ENCODE assay signal across 22 cellular contexts in the genomic region with DNA sequence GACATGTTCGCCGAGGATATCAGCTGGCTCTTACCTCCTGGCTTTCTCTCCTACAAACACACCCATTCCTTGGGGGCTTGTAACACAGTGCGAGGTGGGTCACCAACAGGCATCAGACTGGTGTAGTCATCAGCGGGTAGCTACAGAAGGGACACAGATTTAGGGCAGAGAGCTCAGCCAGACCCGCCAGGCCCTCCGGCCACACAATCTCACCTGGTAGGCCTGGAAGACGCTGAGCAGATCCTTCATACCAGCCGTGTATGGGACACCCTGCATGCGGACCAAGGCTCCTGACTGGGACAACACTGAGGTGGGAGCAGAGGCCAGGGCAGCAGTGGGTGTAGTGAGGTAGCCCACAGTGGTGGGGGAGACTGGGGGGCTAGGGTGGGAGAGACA. TPM values are rescaled to one million over a fixed set of nuclear protein-coding genes. Genes with fewer than 3 reads are reported as not detected.
"Had no signal": no experiment of that assay in that cellular context is flagged by ENCODE, and none has a peak within 500 bp of the region (broad histone marks: within the 10 kb centered on the region; RNA-seq: fewer than 3 reads in every experiment).

No MANE protein-coding gene starts in this region.

- H3K27ac ChIP-seq: adrenal gland, ascending aorta, brain microvascular endothelial cell, neutrophil, pancreas, tibial artery, WERI-Rb-1 had no signal

- ATAC-seq: activated CD4-positive, alpha-beta T cell treated with anti-CD3 and anti-CD28 coated beads for 36 hours; esophagus mucosa; natural killer cell treated with Interleukin-12 subunit alpha and Interleukin-12 subunit beta and Interleukin-15 and Interleukin-18, amount 100 ng/mL, for 72 hours; pancreas had no signal

- H3K4me3 Mint-ChIP-seq: activated CD4-positive, alpha-beta T cell treated with anti-CD3 and anti-CD28 coated beads for 36 hours; activated naive CD4-positive, alpha-beta T cell treated with anti-CD3 and anti-CD28 coated beads, Interleukin-2, amount 50 U/mL, for 24 hours; natural killer cell treated with Interleukin-12 subunit alpha and Interleukin-12 subunit beta and Interleukin-15 and Interleukin-18, amount 100 ng/mL, for 72 hours; stimulated activated naive CD8-positive, alpha-beta T cell treated with anti-CD3 and anti-CD28 coated beads, Interleukin-15, Interleukin-2, amounts not matched to agents 100 ng/mL and 50 ng/mL, for 24 hours; T-helper 2 cell treated with Interferon-gamma antibody and Interleukin-4, amounts not matched to agents 5 μg/mL and 100 μg/mL, for 36 hours had no signal

- H3K36me3 ChIP-seq: brain microvascular endothelial cell had no signal

- H3K9me3 Mint-ChIP-seq: activated naive CD4-positive, alpha-beta T cell treated with anti-CD3 and anti-CD28 coated beads, Interleukin-2, amount 50 U/mL, for 24 hours; natural killer cell treated with Interleukin-12 subunit alpha and Interleukin-12 subunit beta and Interleukin-15 and Interleukin-18, amount 100 ng/mL, for 72 hours; stimulated activated naive CD8-positive, alpha-beta T cell treated with anti-CD3 and anti-CD28 coated beads, Interleukin-15, Interleukin-2, amounts not matched to agents 100 ng/mL and 50 ng/mL, for 24 hours; T-helper 2 cell treated with Interferon-gamma antibody and Interleukin-4, amounts not matched to agents 5 μg/mL and 100 μg/mL, for 36 hours had no signal

- H3K36me3 Mint-ChIP-seq: natural killer cell treated with Interleukin-12 subunit alpha and Interleukin-12 subunit beta and Interleukin-15 and Interleukin-18, amount 100 ng/mL, for 72 hours had no signal

- H3K9me3 ChIP-seq: adrenal gland, ascending aorta, neutrophil, pancreas, tibial artery had no signal

- H3K27me3 Mint-ChIP-seq: activated CD4-positive, alpha-beta T cell treated with anti-CD3 and anti-CD28 coated beads for 36 hours; activated naive CD4-positive, alpha-beta T cell treated with anti-CD3 and anti-CD28 coated beads, Interleukin-2, amount 50 U/mL, for 24 hours; natural killer cell treated with Interleukin-12 subunit alpha and Interleukin-12 subunit beta and Interleukin-15 and Interleukin-18, amount 100 ng/mL, for 72 hours; stimulated activated naive CD8-positive, alpha-beta T cell treated with anti-CD3 and anti-CD28 coated beads, Interleukin-15, Interleukin-2, amounts not matched to agents 100 ng/mL and 50 ng/mL, for 24 hours had no signal

- H3K27ac Mint-ChIP-seq: stimulated activated naive CD8-positive, alpha-beta T cell treated with anti-CD3 and anti-CD28 coated beads, Interleukin-15, Interleukin-2, amounts not matched to agents 100 ng/mL and 50 ng/mL, for 24 hours had no signal

- H3K4me3 ChIP-seq: adrenal gland, ascending aorta, pancreas, tibial artery had no signal

- H3K27me3 ChIP-seq: adrenal gland, ascending aorta, brain microvascular endothelial cell, pancreas, tibial artery had no signal

- DNase-seq: activated CD4-positive, alpha-beta T cell treated with anti-CD3 and anti-CD28 coated beads for 36 hours; activated CD4-positive, alpha-beta T cell treated with anti-CD3 and anti-CD28 coated beads, Interleukin-2, amount 50 U/mL, for 4 hours; activated gamma-delta T cell treated with Interleukin-2 at 50 U/mL for 16 hours; brain microvascular endothelial cell; dermis blood vessel endothelial cell; right cardiac atrium; stimulated activated CD4-positive, alpha-beta T cell treated with anti-CD3 and anti-CD28 coated beads, Interleukin-12 subunit alpha, Interleukin-12 subunit beta, amount 100 ng/mL, for 4 hours; stimulated activated CD4-positive, alpha-beta T cell treated with anti-CD3 and anti-CD28 coated beads, Interleukin-4, amount 100 ng/mL, for 4 hours; SW 1271; WERI-Rb-1 had no signal

RNA-seq across cellular contexts. Expression of gene ESRP2, which starts 5.8 kb away (rescaled TPM):
- total RNA-seq: ascending aorta, frontal cortex, skeletal muscle tissue had no signal
